In genomic region chr3:107681385-107681784, GRCh38 we compare ENCODE assay signal across 7 cellular contexts.
"Had no signal": no experiment of that assay in that cellular context is flagged by ENCODE, and none has a peak within 500 bp of the region (broad histone marks: within the 10 kb centered on the region; RNA-seq: fewer than 3 reads in every experiment).

No MANE protein-coding gene starts in this region.

- H3K4me3 ChIP-seq: cardiac muscle cell had no signal

- H3K36me3 ChIP-seq: cardiac muscle cell had no signal

- H3K27me3 ChIP-seq: cardiac muscle cell had no signal

- DNase-seq: activated CD4-positive, alpha-beta T cell treated with anti-CD3 and anti-CD28 coated beads for 1 hour; activated CD4-positive, alpha-beta T cell treated with anti-CD3 and anti-CD28 coated beads, Interleukin-2, amount 50 U/mL, for 4 hours; activated naive CD4-positive, alpha-beta T cell treated with anti-CD3 and anti-CD28 coated beads, Interleukin-2, amount 50 U/mL, for 16 hours; erythroblast; islet precursor cell had no signal

- H3K27ac ChIP-seq: cardiac muscle cell, VCaP had no signal
